Comparison of ENCODE assay signal across 12 cellular contexts in genomic region chr13:30443957-30444404, GRCh38. TPM values are rescaled to one million over a fixed set of nuclear protein-coding genes. Genes with fewer than 3 reads are reported as not detected.
DNase-seq lines count a peak whose midpoint lies in the region; ATAC-seq lines count a peak whose summit lies in the region.
"Had no signal": no experiment of that assay in that cellular context is flagged by ENCODE, and none has a peak within 500 bp of the region (broad histone marks: within the 10 kb centered on the region; RNA-seq: fewer than 3 reads in every experiment).

No MANE protein-coding gene starts in this region.

- peaks cover 7% of the 10 kb centered on the region for H3K4me1 Mint-ChIP-seq in activated CD8-positive, alpha-beta memory T cell treated with anti-CD3 and anti-CD28 coated beads, Interleukin-2, amount 10 ng/mL, durations not matched to agents 7 days and 5 days
- H3K4me1 Mint-ChIP-seq in stimulated activated naive B cell treated with anti-CD40 and anti-IgM and Interleukin-4, amounts not matched to agents 10 μg/mL and 1 μg/mL and 100 μg/mL, for 72 hours, result peaks cover 34 to 65% of the 10 kb centered on the region in 2 donors

- no peaks in the 10 kb centered on the region for H3K27me3 Mint-ChIP-seq in activated CD8-positive, alpha-beta memory T cell treated with anti-CD3 and anti-CD28 coated beads, Interleukin-2, amount 10 ng/mL, durations not matched to agents 7 days and 5 days
- H3K27me3 Mint-ChIP-seq in stimulated activated naive B cell treated with anti-CD40 and anti-IgM and Interleukin-4, amounts not matched to agents 10 μg/mL and 1 μg/mL and 100 μg/mL, for 72 hours, result no peaks in the 10 kb centered on the region

- ATAC-seq in activated CD8-positive, alpha-beta memory T cell treated with anti-CD3 and anti-CD28 coated beads, Interleukin-2, amount 10 ng/mL, durations not matched to agents 7 days and 5 days, result no peak
- peak; percentile 42 for ATAC-seq in GM21825 (IDR thresholded peaks at IDR 0.05; ENCODE audit: unreplicated experiment)
- ATAC-seq in HG03469 (IDR thresholded peaks at IDR 0.05; ENCODE audit: unreplicated experiment), result peak; percentile 28
- ATAC-seq in stimulated activated naive B cell treated with anti-CD40 and anti-IgM and Interleukin-4, amounts not matched to agents 10 μg/mL and 1 μg/mL and 100 μg/mL, for 72 hours (replicated peaks), result peak; percentile 76 to 77
- no peak for ATAC-seq in GM19455 (IDR thresholded peaks at IDR 0.05; ENCODE audit: unreplicated experiment)
- ATAC-seq: Panc1 had no signal

- in situ Hi-C loops in ACHN (cut with HindIII; ENCODE audit: low pct_ligation_motif_present, low pct_unique_long_range_greater_than_20kb, low sequenced_read_pairs), result no loop called here

- CTCF ChIA-PET in activated CD8-positive, alpha-beta memory T cell treated with anti-CD3 and anti-CD28 coated beads, Interleukin-2, amount 10 ng/mL, durations not matched to agents 7 days and 5 days (lab: Charles Lee), result no interaction called here

- peak overlapping the region; percentile 40 for H3K27ac Mint-ChIP-seq in activated CD8-positive, alpha-beta memory T cell treated with anti-CD3 and anti-CD28 coated beads, Interleukin-2, amount 10 ng/mL, durations not matched to agents 7 days and 5 days
- H3K27ac Mint-ChIP-seq in stimulated activated naive B cell treated with anti-CD40 and anti-IgM and Interleukin-4, amounts not matched to agents 10 μg/mL and 1 μg/mL and 100 μg/mL, for 72 hours, result peak overlapping the region; percentile 88

- DNase-seq in activated CD8-positive, alpha-beta memory T cell treated with anti-CD3 and anti-CD28 coated beads, Interleukin-2, amount 10 ng/mL, durations not matched to agents 7 days and 5 days, result no peak
- DNase-seq in activated CD8-positive, alpha-beta memory T cell treated with anti-CD3 and anti-CD28 coated beads, Interleukin-2, amount 50 U/mL, for 48 hours, result no peak
- peak; percentile 66 for DNase-seq in stimulated activated naive B cell treated with anti-CD40 and anti-IgM and Interleukin-4, amounts not matched to agents 10 μg/mL and 1 μg/mL and 100 μg/mL, for 72 hours
- DNase-seq in EL (no peak), ACHN (no peak)
- DNase-seq: foreskin fibroblast, left ventricle myocardium inferior, NCI-H2171 treated with DMSO at 0.1 percent for 48 hours had no signal

- H3K9me3 Mint-ChIP-seq in activated CD8-positive, alpha-beta memory T cell treated with anti-CD3 and anti-CD28 coated beads, Interleukin-2, amount 10 ng/mL, durations not matched to agents 7 days and 5 days (ENCODE audit: low read depth), result no peaks in the 10 kb centered on the region
- H3K9me3 Mint-ChIP-seq in stimulated activated naive B cell treated with anti-CD40 and anti-IgM and Interleukin-4, amounts not matched to agents 10 μg/mL and 1 μg/mL and 100 μg/mL, for 72 hours, result no peaks in the 10 kb centered on the region

- H3K36me3 Mint-ChIP-seq in activated CD8-positive, alpha-beta memory T cell treated with anti-CD3 and anti-CD28 coated beads, Interleukin-2, amount 10 ng/mL, durations not matched to agents 7 days and 5 days, result no peaks in the 10 kb centered on the region
- peaks cover 0 to 5% of the 10 kb centered on the region in 2 donors for H3K36me3 Mint-ChIP-seq in stimulated activated naive B cell treated with anti-CD40 and anti-IgM and Interleukin-4, amounts not matched to agents 10 μg/mL and 1 μg/mL and 100 μg/mL, for 72 hours

- no peak overlapping the region for H3K4me3 Mint-ChIP-seq in activated CD8-positive, alpha-beta memory T cell treated with anti-CD3 and anti-CD28 coated beads, Interleukin-2, amount 10 ng/mL, durations not matched to agents 7 days and 5 days
- H3K4me3 Mint-ChIP-seq in stimulated activated naive B cell treated with anti-CD40 and anti-IgM and Interleukin-4, amounts not matched to agents 10 μg/mL and 1 μg/mL and 100 μg/mL, for 72 hours, result peak overlapping the region; percentile 42 to 56

RNA-seq across cellular contexts. Expression of gene UBE2L5, which starts 21.7 kb away (rescaled TPM):
- not detected for total RNA-seq in activated CD8-positive, alpha-beta memory T cell treated with anti-CD3 and anti-CD28 coated beads, Interleukin-2, amount 10 ng/mL, durations not matched to agents 7 days and 5 days
- total RNA-seq: left ventricle myocardium inferior had no signal

RNA-seq across cellular contexts. Expression of gene HMGB1, which starts 21.8 kb away (rescaled TPM):
- total RNA-seq in activated CD8-positive, alpha-beta memory T cell treated with anti-CD3 and anti-CD28 coated beads, Interleukin-2, amount 10 ng/mL, durations not matched to agents 7 days and 5 days, result 100 to 1,000 TPM; 716 to 739 TPM

Comparison
In these comparisons a context has a peak if more than half of its experiments do, and no peak if none do; other contexts are left out.
1. ATAC-seq: peak in GM21825 (single experiment), HG03469 (single experiment) and stimulated activated naive B cell treated with anti-CD40 and anti-IgM and Interleukin-4, amounts not matched to agents 10 μg/mL and 1 μg/mL and 100 μg/mL, for 72 hours (2 of 2); none in activated CD8-positive, alpha-beta memory T cell treated with anti-CD3 and anti-CD28 coated beads, Interleukin-2, amount 10 ng/mL, durations not matched to agents 7 days and 5 days (single experiment) and GM19455 (single experiment).